In the genomic region with DNA sequence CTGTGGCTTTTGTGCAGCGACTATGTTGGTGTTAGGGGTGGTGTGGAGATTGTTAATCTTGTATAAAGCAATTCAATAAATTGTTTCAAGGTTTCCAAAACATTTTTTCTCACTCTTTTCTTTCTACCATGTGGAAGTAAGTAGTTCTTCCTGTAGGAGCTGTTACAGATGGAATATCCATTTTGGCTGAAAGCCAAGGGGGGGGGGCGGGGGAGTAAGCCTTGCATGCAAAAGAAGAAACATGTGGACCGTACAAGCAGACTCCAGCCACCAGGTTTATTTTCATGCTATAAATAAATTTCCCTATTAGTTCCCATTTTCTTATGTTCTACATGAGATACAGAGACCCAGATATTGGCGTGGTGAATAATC, we compare ENCODE assay signal across 14 cellular contexts. TPM values are rescaled to one million over a fixed set of nuclear protein-coding genes. Genes with fewer than 3 reads are reported as not detected.
DNase-seq lines count a peak whose midpoint lies in the region; ATAC-seq and TF ChIP-seq lines count a peak whose summit lies in the region.
"Had no signal": no experiment of that assay in that cellular context is flagged by ENCODE, and none has a peak within 500 bp of the region (broad histone marks: within the 10 kb centered on the region; RNA-seq: fewer than 3 reads in every experiment).

No MANE protein-coding gene starts in this region.

- no peaks in the 10 kb centered on the region for H3K27me3 ChIP-seq in HCT116 (ENCODE audit: insufficient read depth, low read length)
- H3K27me3 ChIP-seq in gastroesophageal sphincter = no peaks in the 10 kb centered on the region
- H3K27me3 ChIP-seq in neural progenitor cell = no peaks in the 10 kb centered on the region

- 0 out of 2 replicates have a peak overlapping the region, but pooled peaks have one; percentile 2 for H3K9ac ChIP-seq in HCT116 (ENCODE audit: low read length)
- H3K9ac ChIP-seq in neural progenitor cell = no peak overlapping the region

- intact Hi-C loops in HCT116 (cut with micrococcal nuclease) = loop anchor here (1.0 to 2.0 kb wide), 2 partner anchors 63 to 75 kb away; no protein-coding TSS in a partner anchor

- H3K27ac Mint-ChIP-seq in neural progenitor cell = no peak overlapping the region
- no peak overlapping the region for H3K27ac Mint-ChIP-seq in stimulated activated naive B cell treated with anti-CD40 and anti-IgM and Interleukin-4, amounts not matched to agents 10 μg/mL and 1 μg/mL and 100 μg/mL, for 72 hours

- H3K36me3 Mint-ChIP-seq in neural progenitor cell = peaks cover 48% of the 10 kb centered on the region
- H3K36me3 Mint-ChIP-seq in stimulated activated naive B cell treated with anti-CD40 and anti-IgM and Interleukin-4, amounts not matched to agents 10 μg/mL and 1 μg/mL and 100 μg/mL, for 72 hours = peaks cover 57 to 69% of the 10 kb centered on the region in 2 donors

- H3K4me1 Mint-ChIP-seq in neural progenitor cell = no peaks in the 10 kb centered on the region
- H3K4me1 Mint-ChIP-seq in stimulated activated naive B cell treated with anti-CD40 and anti-IgM and Interleukin-4, amounts not matched to agents 10 μg/mL and 1 μg/mL and 100 μg/mL, for 72 hours = peaks cover 4 to 11% of the 10 kb centered on the region in 2 donors

- CTCF ChIA-PET in HCT116 (lab: Charles Lee) = no interaction called here

- H3K79me2 ChIP-seq in HCT116 (ENCODE audit: insufficient read depth, low read length) (no peaks in the 10 kb centered on the region), neural progenitor cell (ENCODE audit: low read depth) (no peaks in the 10 kb centered on the region)

- no peak overlapping the region for H3K4me3 Mint-ChIP-seq in neural progenitor cell
- no peak overlapping the region for H3K4me3 Mint-ChIP-seq in stimulated activated naive B cell treated with anti-CD40 and anti-IgM and Interleukin-4, amounts not matched to agents 10 μg/mL and 1 μg/mL and 100 μg/mL, for 72 hours

- peaks cover 21 to 27% of the 10 kb centered on the region in 2 experiments for H3K4me1 ChIP-seq in HCT116 (ENCODE audit: control insufficient read depth in 1 of 2, insufficient read depth in 2 of 2, low read length in 2 of 2)
- H3K4me1 ChIP-seq in gastroesophageal sphincter = peaks cover 0 to 22% (median 0%) of the 10 kb centered on the region in 3 donors
- no peaks in the 10 kb centered on the region for H3K4me1 ChIP-seq in neural progenitor cell

- ATAC-seq in HCT116 (no peak; the same call in 1 of the 2 replicates), gastroesophageal sphincter (no peak)
- ATAC-seq in stimulated activated naive B cell treated with anti-CD40 and anti-IgM and Interleukin-4, amounts not matched to agents 10 μg/mL and 1 μg/mL and 100 μg/mL, for 72 hours (replicated peaks) = no peak

- DNase-seq in AG10803 (ENCODE audit: low read depth) = peak; percentile 77
- no peak for DNase-seq in HCT116 (ENCODE audit: low read depth, low spot score)
- DNase-seq in astrocyte of the hippocampus (ENCODE audit: low read depth, low spot score) = peak; percentile 84
- peak; percentile 28 for DNase-seq in left kidney (ENCODE audit: low read depth, low spot score)
- DNase-seq in neural progenitor cell (ENCODE audit: low spot score) = no peak
- no peak for DNase-seq in activated gamma-delta T cell treated with Interleukin-2 at 50 U/mL for 16 hours
- DNase-seq in stimulated activated naive B cell treated with anti-CD40 and anti-IgM and Interleukin-4, amounts not matched to agents 10 μg/mL and 1 μg/mL and 100 μg/mL, for 72 hours = no peak
- DNase-seq: activated naive CD4-positive, alpha-beta T cell treated with anti-CD3 and anti-CD28 coated beads, Interleukin-2, amount 50 U/mL, for 16 hours; hippocampal formation; lower lobe of right lung; MV-4-11; T-helper 2 cell had no signal

- peaks cover 8% of the 10 kb centered on the region; the same call in 1 of the 2 replicates for H4K20me1 ChIP-seq in HCT116 (ENCODE audit: insufficient read depth)
- H4K20me1 ChIP-seq in neural progenitor cell (ENCODE audit: low read depth) = no peaks in the 10 kb centered on the region

- BruUV-seq in HCT116 (replicated peaks; lab: Mats Ljungman, UMichigan) = no TSS peak

- TF ChIP-seq RAD21 in HCT116 (IDR thresholded peaks at IDR 0.05; ENCODE audit: low read depth) = no peak; the same call in 1 of the 2 replicates

- peaks cover 32 to 52% of the 10 kb centered on the region in 2 experiments for H3K36me3 ChIP-seq in HCT116 (ENCODE audit: control insufficient read depth in 1 of 2, insufficient read depth in 2 of 2, low read length in 2 of 2)
- peaks cover 0 to 98% of the 10 kb centered on the region in 2 donors for H3K36me3 ChIP-seq in gastroesophageal sphincter
- no peaks in the 10 kb centered on the region for H3K36me3 ChIP-seq in neural progenitor cell

- RAD21 ChIA-PET in HCT116 (lab: Charles Lee; ENCODE audit: low non-redundant PET in 1 of 2, low total read pairs in 2 of 2, uncharacterized antibody in 2 of 2, unreplicated experiment in 2 of 2) = no interaction called here

- H3K9me3 ChIP-seq in HCT116 (ENCODE audit: control insufficient read depth in 1 of 2, insufficient read depth in 1 of 2, low read depth in 1 of 2, low read length in 2 of 2) = no peaks in the 10 kb centered on the region; a peak in 1 of 4 replicates
- H3K9me3 ChIP-seq in gastroesophageal sphincter = no peaks in the 10 kb centered on the region
- no peaks in the 10 kb centered on the region for H3K9me3 ChIP-seq in neural progenitor cell (ENCODE audit: low read depth)
- H3K9me3 ChIP-seq: lower lobe of right lung, prostate gland had no signal

- no peaks in the 10 kb centered on the region for H3K9me3 Mint-ChIP-seq in neural progenitor cell
- H3K9me3 Mint-ChIP-seq in stimulated activated naive B cell treated with anti-CD40 and anti-IgM and Interleukin-4, amounts not matched to agents 10 μg/mL and 1 μg/mL and 100 μg/mL, for 72 hours = no peaks in the 10 kb centered on the region

- TF ChIP-seq CTCF in AG10803 (conservative IDR thresholded peaks at IDR 0.05; ENCODE audit: low read length) (no peak; the same call in 1 of the 2 replicates), HCT116 (IDR thresholded peaks at IDR 0.05 in 2 of 3, conservative IDR thresholded peaks at IDR 0.05 in 1 of 3; ENCODE audit: borderline replicate concordance in 1 of 3, insufficient read depth in 1 of 3, low read depth in 2 of 3, low read length in 2 of 3) (no peak), gastroesophageal sphincter (IDR thresholded peaks at IDR 0.05) (no peak), neural progenitor cell (IDR thresholded peaks at IDR 0.05) (no peak)

- TF ChIP-seq EP300 in gastroesophageal sphincter (IDR thresholded peaks at IDR 0.05) = no peak

- H2AFZ ChIP-seq in HCT116 (ENCODE audit: low read depth, low read length, poor library complexity, severe bottlenecking) (no peak overlapping the region), neural progenitor cell (replicated peaks) (no peak overlapping the region)

- H3K4me2 ChIP-seq in HCT116 (ENCODE audit: low read length) = peak overlapping the region; percentile 55
- H3K4me2 ChIP-seq in neural progenitor cell = no peak overlapping the region

- H3K4me3 ChIP-seq in AG10803 (ENCODE audit: low read length) (no peak overlapping the region), HCT116 (replicated peaks in 1 of 2; ENCODE audit: low read depth in 1 of 2, low read length in 2 of 2) (no peak overlapping the region), gastroesophageal sphincter (no peak overlapping the region), neural progenitor cell (no peak overlapping the region)
- H3K4me3 ChIP-seq: lower lobe of right lung, prostate gland had no signal

- no peaks in the 10 kb centered on the region for H3F3A ChIP-seq in neural progenitor cell (ENCODE audit: low read depth)

- TF ChIP-seq POLR2A in HCT116 (IDR thresholded peaks at IDR 0.05; ENCODE audit: borderline replicate concordance, extremely low read depth, insufficient read depth, insufficient read length) (no peak), gastroesophageal sphincter (IDR thresholded peaks at IDR 0.05) (no peak)

- WGBS in gastroesophageal sphincter (ENCODE audit: low coverage in 1 of 2), 2 donors = 17 to 18% methylated on average over 3 to 4 of the region's 4 CpGs

- peak overlapping the region; percentile 45 for H3K27ac ChIP-seq in HCT116 (ENCODE audit: low read depth, low read length)
- H3K27ac ChIP-seq in gastroesophageal sphincter = peak overlapping the region in 2 of 4 donors; percentile 23 to 36
- no peak overlapping the region for H3K27ac ChIP-seq in neural progenitor cell
- H3K27ac ChIP-seq: lower lobe of right lung had no signal

- POLR2A ChIA-PET in HCT116 (lab: Charles Lee) = no interaction called here

- no peaks in the 10 kb centered on the region for H3K9me2 ChIP-seq in HCT116 (ENCODE audit: insufficient read depth)

- H3K27me3 Mint-ChIP-seq in neural progenitor cell (ENCODE audit: insufficient read depth, low read depth) = peaks cover 3% of the 10 kb centered on the region
- no peaks in the 10 kb centered on the region for H3K27me3 Mint-ChIP-seq in stimulated activated naive B cell treated with anti-CD40 and anti-IgM and Interleukin-4, amounts not matched to agents 10 μg/mL and 1 μg/mL and 100 μg/mL, for 72 hours

TF ChIP-seq in HCT116, 20 proteins besides CTCF, POLR2A, EP300 and RAD21:
- TF ChIP-seq CEBPB (IDR thresholded peaks at IDR 0.05; ENCODE audit: low read depth) = no peak

RNA-seq across cellular contexts. Expression of a gene that starts 35.0 kb away (rescaled TPM):
- total RNA-seq in HCT116 (2021; ENCODE audit: unreplicated experiment) (31.9 TPM), gastroesophageal sphincter (10 to 100 TPM; 22.8 to 46.2 (median 28.0) TPM), neural progenitor cell (ENCODE audit: low replicate concordance) (28.4 and 32.7 TPM in 2 replicates)
- polyA plus RNA-seq in HCT116 (2012) = 20.4 and 23.4 TPM in 2 replicates

RNA-seq across cellular contexts. Expression of a gene that starts 35.2 kb away (rescaled TPM):
- 50.0 TPM for total RNA-seq in HCT116 (2021; ENCODE audit: unreplicated experiment)
- polyA plus RNA-seq in HCT116 (2012) = 21.0 and 21.6 TPM in 2 replicates
- total RNA-seq in gastroesophageal sphincter = 100 to 1,000 TPM in 2 of 4 donors, 10 to 100 TPM in 2; 86.0 to 129 (median 97.0) TPM
- total RNA-seq in neural progenitor cell (ENCODE audit: low replicate concordance) = 53.0 and 57.0 TPM in 2 replicates

RNA-seq across cellular contexts. Expression of a gene that starts 54.7 kb away (rescaled TPM):
- total RNA-seq in HCT116 (2021; ENCODE audit: unreplicated experiment) (56.4 TPM), gastroesophageal sphincter (10 to 100 TPM; 53.7 to 82.5 (median 76.5) TPM), neural progenitor cell (ENCODE audit: low replicate concordance) (1.0 and 2.8 TPM in 2 replicates)
- polyA plus RNA-seq in HCT116 (2012) = 55.1 and 61.6 TPM in 2 replicates

Comparison
In these comparisons a context has a peak if more than half of its experiments do, and no peak if none do; other contexts are left out.
1. DNase-seq: peak in AG10803 (single experiment), astrocyte of the hippocampus (single experiment) and left kidney (single experiment); none in HCT116 (single experiment), neural progenitor cell (single experiment), activated gamma-delta T cell treated with Interleukin-2 at 50 U/mL for 16 hours (single experiment) and stimulated activated naive B cell treated with anti-CD40 and anti-IgM and Interleukin-4, amounts not matched to agents 10 μg/mL and 1 μg/mL and 100 μg/mL, for 72 hours (single experiment).
2. RNA of a gene that starts 54.7 kb away (total RNA-seq): 53.7 to 82.5 TPM in gastroesophageal sphincter and 56.4 TPM in HCT116 (single experiment); 1.0 to 2.8 TPM in neural progenitor cell; every median in the first group is over 10 times any median in the second.